In the genomic region with DNA sequence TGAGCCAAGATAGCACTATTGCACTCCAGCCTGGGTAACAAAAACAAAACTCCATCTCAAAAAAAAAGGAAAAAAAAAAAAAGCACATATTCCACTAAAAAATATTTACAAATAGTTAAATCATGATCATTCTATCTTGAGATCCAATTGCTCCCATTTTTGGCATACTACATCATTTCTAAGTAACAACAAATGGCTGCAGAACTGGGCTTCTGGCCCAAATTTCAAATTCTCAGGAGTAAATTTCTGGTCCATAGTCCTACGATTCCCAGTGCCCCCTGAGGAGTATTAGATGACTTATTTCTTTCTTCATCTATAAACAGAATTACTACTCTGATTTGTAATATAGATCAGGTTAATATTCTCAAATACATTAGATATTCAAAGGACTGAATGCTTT, we compare ENCODE assay signal across 27 cellular contexts.
"Had no signal": no experiment of that assay in that cellular context is flagged by ENCODE, and none has a peak within 500 bp of the region (broad histone marks: within the 10 kb centered on the region; RNA-seq: fewer than 3 reads in every experiment).

No MANE protein-coding gene starts in this region.

- H3K9me3 ChIP-seq: adrenal gland, body of pancreas, esophagus squamous epithelium, gastroesophageal sphincter, heart right ventricle had no signal

- H3K27ac Mint-ChIP-seq: activated B cell treated with CpG ODN at 0.5 μM for 24 hours; activated CD8-positive, alpha-beta T cell treated with anti-CD3 and anti-CD28 coated beads for 36 hours; activated naive CD8-positive, alpha-beta T cell; activated T-helper 17 cell treated with anti-CD3 and anti-CD28 coated beads, Interleukin-2, amount 50 U/mL, for 72 hours had no signal

- H3K27me3 Mint-ChIP-seq: activated B cell treated with CpG ODN at 0.5 μM for 24 hours; activated CD8-positive, alpha-beta T cell treated with anti-CD3 and anti-CD28 coated beads for 36 hours; activated naive CD8-positive, alpha-beta T cell; activated T-helper 17 cell treated with anti-CD3 and anti-CD28 coated beads, Interleukin-2, amount 50 U/mL, for 72 hours had no signal

- H3K4me1 Mint-ChIP-seq: activated B cell treated with CpG ODN at 0.5 μM for 24 hours had no signal

- H3K4me3 Mint-ChIP-seq: activated B cell treated with CpG ODN at 0.5 μM for 24 hours; activated CD8-positive, alpha-beta T cell treated with anti-CD3 and anti-CD28 coated beads for 36 hours; activated naive CD8-positive, alpha-beta T cell; activated T-cell treated with anti-CD3 and anti-CD28 coated beads, Interleukin-2, amount 50 U/mL, for 4 hours; activated T-helper 17 cell treated with anti-CD3 and anti-CD28 coated beads, Interleukin-2, amount 50 U/mL, for 72 hours had no signal

- H3K4me3 ChIP-seq: adrenal gland, body of pancreas, esophagus squamous epithelium, gastroesophageal sphincter, heart right ventricle, hepatocyte had no signal

- H3K9me3 Mint-ChIP-seq: activated B cell treated with CpG ODN at 0.5 μM for 24 hours; activated CD8-positive, alpha-beta T cell treated with anti-CD3 and anti-CD28 coated beads for 36 hours; activated T-cell treated with anti-CD3 and anti-CD28 coated beads, Interleukin-2, amount 50 U/mL, for 4 hours; activated T-helper 17 cell treated with anti-CD3 and anti-CD28 coated beads, Interleukin-2, amount 50 U/mL, for 72 hours had no signal

- ATAC-seq: activated CD4-positive, CD25-positive, alpha-beta regulatory T cell treated with anti-CD3 and anti-CD28 coated beads, Interleukin-2, amount 50 U/mL, for 24 hours; activated CD8-positive, alpha-beta T cell treated with anti-CD3 and anti-CD28 coated beads for 36 hours; activated T-cell treated with anti-CD3 and anti-CD28 coated beads, Interleukin-2, amount 50 U/mL, for 4 hours; activated T-helper 17 cell treated with anti-CD3 and anti-CD28 coated beads, Interleukin-2, amount 50 U/mL, for 72 hours; body of pancreas; gastroesophageal sphincter; heart right ventricle had no signal

- DNase-seq: activated B cell treated with CpG ODN at 0.5 μM for 24 hours; activated CD4-positive, alpha-beta T cell treated with anti-CD3 and anti-CD28 coated beads for 48 hours; activated CD4-positive, alpha-beta T cell treated with anti-CD3 and anti-CD28 coated beads, Interleukin-2, amount 50 U/mL, for 1 hour; activated CD4-positive, alpha-beta T cell treated with anti-CD3 and anti-CD28 coated beads, Interleukin-2, amount 50 U/mL, for 48 hours; activated CD8-positive, alpha-beta memory T cell treated with anti-CD3 and anti-CD28 coated beads for 24 hours; activated CD8-positive, alpha-beta T cell treated with anti-CD3 and anti-CD28 coated beads for 36 hours; activated effector memory CD4-positive, alpha-beta T cell treated with Interleukin-2 at 50 U/mL for 16 hours; activated gamma-delta T cell treated with Interleukin-2 at 50 U/mL for 16 hours; activated naive CD4-positive, alpha-beta T cell treated with anti-CD3 and anti-CD28 coated beads, Interleukin-2, amount 50 U/mL, for 16 hours; activated naive CD4-positive, alpha-beta T cell treated with Interleukin-2 at 50 U/mL for 16 hours; activated T-cell treated with anti-CD3 and anti-CD28 coated beads, Interleukin-2, amount 50 U/mL, for 4 hours; adrenal gland; amygdala; aorta; body of pancreas; caudate nucleus; effector CD8-positive, alpha-beta T cell; esophagus squamous epithelium; foreskin melanocyte; heart right ventricle; T-helper 9 cell; WERI-Rb-1 had no signal
